In the genomic region with DNA sequence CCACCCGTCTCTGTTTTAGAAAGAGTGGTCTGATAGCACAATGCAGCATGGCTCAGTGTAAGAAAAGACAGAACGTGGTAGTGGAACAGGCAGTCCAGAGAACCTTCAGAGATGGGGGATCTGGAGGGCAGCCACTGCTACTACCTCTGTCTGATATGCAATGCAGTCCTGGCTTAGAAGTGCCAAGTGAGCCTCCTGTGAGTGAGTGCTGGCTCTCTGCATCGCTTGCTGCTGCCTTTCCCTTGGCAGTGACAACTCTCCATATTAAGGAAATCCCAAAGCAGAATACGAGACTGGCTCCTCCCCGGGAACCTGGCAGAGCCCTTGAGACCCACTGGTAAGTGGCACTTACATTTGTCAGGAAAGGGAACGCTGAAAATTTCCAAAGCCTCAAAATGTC, we compare ENCODE assay signal across 20 cellular contexts. TPM values are rescaled to one million over a fixed set of nuclear protein-coding genes. Genes with fewer than 3 reads are reported as not detected.
DNase-seq lines count a peak whose midpoint lies in the region; ATAC-seq and TF ChIP-seq lines count a peak whose summit lies in the region.
"Had no signal": no experiment of that assay in that cellular context is flagged by ENCODE, and none has a peak within 500 bp of the region (broad histone marks: within the 10 kb centered on the region; RNA-seq: fewer than 3 reads in every experiment).

No MANE protein-coding gene starts in this region.

- H3K9me3 ChIP-seq in cardiac muscle cell (ENCODE audit: low read depth) (no peaks in the 10 kb centered on the region), lung (ENCODE audit: control insufficient read depth in 2 of 2, insufficient read depth in 1 of 2, low read length in 1 of 2) (no peaks in the 10 kb centered on the region), upper lobe of right lung (no peaks in the 10 kb centered on the region)
- H3K9me3 ChIP-seq: A549, breast epithelium, neutrophil had no signal

- ATAC-seq in lung (ENCODE audit: insufficient read depth, low FRiP score) (peak; percentile 56), upper lobe of right lung (peak; percentile 81), HG03159 (IDR thresholded peaks at IDR 0.05; ENCODE audit: unreplicated experiment) (no peak)
- ATAC-seq: A549, left lobe of liver had no signal

- intact Hi-C loops in upper lobe of right lung (cut with DNase I) = no loop called here

- WGBS in lung, 2 donors = 48 to 72% methylated on average over 6 of the region's 6 CpGs

- H3K4me1 ChIP-seq in cardiac muscle cell (ENCODE audit: low read depth) (peaks cover 43% of the 10 kb centered on the region), lung (ENCODE audit: control insufficient read depth in 2 of 2, insufficient read depth in 2 of 2, low read length in 2 of 2) (peaks cover 14 to 17% of the 10 kb centered on the region in 2 donors), upper lobe of right lung (peaks cover 29% of the 10 kb centered on the region)

- H3K4me3 Mint-ChIP-seq in activated naive CD4-positive, alpha-beta T cell treated with anti-CD3 and anti-CD28 coated beads, Interleukin-2, amount 10 ng/mL, durations not matched to agents 7 days and 5 days = no peak overlapping the region
- H3K4me3 Mint-ChIP-seq: activated T-cell treated with anti-CD3 and anti-CD28 coated beads, Interleukin-2, amount 50 U/mL, for 24 hours; CD8-positive, alpha-beta memory T cell had no signal

- H3K27ac ChIP-seq in cardiac muscle cell = peak overlapping the region; percentile 79
- H3K27ac ChIP-seq in lung (ENCODE audit: low read depth in 1 of 2, low read length in 1 of 2) = peak overlapping the region in 1 of 2 donors; percentile 16
- H3K27ac ChIP-seq in upper lobe of right lung = peak overlapping the region; percentile 18
- H3K27ac ChIP-seq: A549, breast epithelium, KMS-11, neutrophil, skin epidermis had no signal

- no peaks in the 10 kb centered on the region for H3K9me3 Mint-ChIP-seq in activated naive CD4-positive, alpha-beta T cell treated with anti-CD3 and anti-CD28 coated beads, Interleukin-2, amount 10 ng/mL, durations not matched to agents 7 days and 5 days
- H3K9me3 Mint-ChIP-seq: activated T-cell treated with anti-CD3 and anti-CD28 coated beads, Interleukin-2, amount 50 U/mL, for 24 hours; CD8-positive, alpha-beta memory T cell had no signal

- no peaks in the 10 kb centered on the region for H3K27me3 Mint-ChIP-seq in activated naive CD4-positive, alpha-beta T cell treated with anti-CD3 and anti-CD28 coated beads, Interleukin-2, amount 10 ng/mL, durations not matched to agents 7 days and 5 days
- H3K27me3 Mint-ChIP-seq: activated T-cell treated with anti-CD3 and anti-CD28 coated beads, Interleukin-2, amount 50 U/mL, for 24 hours; CD8-positive, alpha-beta memory T cell had no signal

- CTCF ChIA-PET in activated naive CD4-positive, alpha-beta T cell treated with anti-CD3 and anti-CD28 coated beads, Interleukin-2, amount 10 ng/mL, durations not matched to agents 7 days and 5 days (lab: Charles Lee) = no interaction called here

- H3K4me1 Mint-ChIP-seq in activated naive CD4-positive, alpha-beta T cell treated with anti-CD3 and anti-CD28 coated beads, Interleukin-2, amount 10 ng/mL, durations not matched to agents 7 days and 5 days = peaks cover 50% of the 10 kb centered on the region

- H3K27ac Mint-ChIP-seq in activated naive CD4-positive, alpha-beta T cell treated with anti-CD3 and anti-CD28 coated beads, Interleukin-2, amount 10 ng/mL, durations not matched to agents 7 days and 5 days = peak overlapping the region; percentile 33
- H3K27ac Mint-ChIP-seq: activated T-cell treated with anti-CD3 and anti-CD28 coated beads, Interleukin-2, amount 50 U/mL, for 24 hours had no signal

- H3K4me3 ChIP-seq in cardiac muscle cell (no peak overlapping the region), lung (no peak overlapping the region), upper lobe of right lung (no peak overlapping the region)
- H3K4me3 ChIP-seq: A549, breast epithelium, skin epidermis had no signal

- H3K36me3 Mint-ChIP-seq in activated naive CD4-positive, alpha-beta T cell treated with anti-CD3 and anti-CD28 coated beads, Interleukin-2, amount 10 ng/mL, durations not matched to agents 7 days and 5 days = peaks cover 8% of the 10 kb centered on the region

- TF ChIP-seq CTCF in cardiac muscle cell (IDR thresholded peaks at IDR 0.05; ENCODE audit: low read depth, low read length) = no peak
- no peak for TF ChIP-seq CTCF in lung (IDR thresholded peaks at IDR 0.05; ENCODE audit: control extremely low read depth, extremely low read depth)
- TF ChIP-seq CTCF in upper lobe of right lung (IDR thresholded peaks at IDR 0.05) = no peak

- no peaks in the 10 kb centered on the region for H3K36me3 ChIP-seq in cardiac muscle cell
- no peaks in the 10 kb centered on the region for H3K36me3 ChIP-seq in lung (ENCODE audit: control insufficient read depth in 2 of 2, insufficient read depth in 2 of 2, low read length in 2 of 2)
- no peaks in the 10 kb centered on the region for H3K36me3 ChIP-seq in upper lobe of right lung
- H3K36me3 ChIP-seq: breast epithelium, neutrophil had no signal

- no peak for DNase-seq in activated naive CD4-positive, alpha-beta T cell treated with anti-CD3 and anti-CD28 coated beads, Interleukin-2, amount 10 ng/mL, durations not matched to agents 7 days and 5 days
- no peak for DNase-seq in activated naive CD4-positive, alpha-beta T cell treated with anti-CD3 and anti-CD28 coated beads, Interleukin-2, amount 50 U/mL, for 16 hours
- DNase-seq in cardiac muscle cell (ENCODE audit: low read depth in 1 of 2, low spot score in 1 of 2) (peak in 1 of 2 donors; percentile 69), lung (ENCODE audit: low spot score) (peak; percentile 57), upper lobe of right lung (no peak), activated gamma-delta T cell treated with Interleukin-2 at 50 U/mL for 16 hours (no peak)
- no peak for DNase-seq in NK-92 treated with Interleukin-12 subunit alpha and Interleukin-12 subunit beta, amount 100 ng/mL, for 24 hours (lab: John Stamatoyannopoulos, UW)
- DNase-seq: activated CD4-positive, alpha-beta T cell treated with anti-CD3 and anti-CD28 coated beads for 4 hours; activated naive CD4-positive, alpha-beta T cell treated with Interleukin-2 at 50 U/mL for 16 hours; activated T-cell treated with anti-CD3 and anti-CD28 coated beads, Interleukin-2, amount 50 U/mL, for 24 hours; amniotic stem cell; CD8-positive, alpha-beta memory T cell; GF-D8 had no signal

- H3K27me3 ChIP-seq in cardiac muscle cell (no peaks in the 10 kb centered on the region), lung (ENCODE audit: control insufficient read depth, insufficient read depth) (no peaks in the 10 kb centered on the region), upper lobe of right lung (no peaks in the 10 kb centered on the region)
- H3K27me3 ChIP-seq: breast epithelium had no signal

RNA-seq across cellular contexts. Expression of a gene that starts 7.6 kb away (rescaled TPM):
- 32.8 and 61.3 TPM in 2 replicates for total RNA-seq in cardiac muscle cell
- polyA plus RNA-seq in cardiac muscle cell = 33.2 and 39.1 TPM in 2 replicates
- 100 to 1,000 TPM; 158 to 193 TPM for total RNA-seq in lung
- polyA plus RNA-seq in lung = 100 to 1,000 TPM in 1 of 2 donors, 10 to 100 TPM in 1; 48.8 to 109 TPM
- 170 TPM for total RNA-seq in upper lobe of right lung
